Comparison of ENCODE assay signal across 17 cellular contexts in the genomic region with DNA sequence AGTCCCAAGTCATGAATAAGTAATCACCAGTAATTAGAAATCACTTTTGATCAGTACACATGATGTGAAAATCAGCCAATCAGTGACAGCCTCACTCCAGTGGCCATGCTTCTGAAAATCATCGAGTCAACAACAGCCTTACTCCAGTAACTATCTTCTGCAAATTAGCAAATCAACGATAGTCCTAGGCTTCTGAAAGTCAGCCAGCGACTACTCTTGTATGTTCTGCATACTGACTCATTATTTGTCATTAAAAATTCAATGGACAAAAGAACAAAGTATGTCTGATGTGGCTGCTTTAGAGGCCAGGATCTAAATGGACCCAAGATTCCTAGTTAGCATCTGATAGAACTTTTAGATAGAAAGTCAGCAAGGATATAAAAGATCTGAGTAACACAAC.
"Had no signal": no experiment of that assay in that cellular context is flagged by ENCODE, and none has a peak within 500 bp of the region (broad histone marks: within the 10 kb centered on the region; RNA-seq: fewer than 3 reads in every experiment).

No MANE protein-coding gene starts in this region.

- DNase-seq: activated naive CD4-positive, alpha-beta T cell; activated naive CD8-positive, alpha-beta T cell treated with anti-CD3 and anti-CD28 coated beads, Interleukin-2, amount 10 ng/mL, durations not matched to agents 7 days and 5 days; activated T-cell treated with anti-CD3 and anti-CD28 coated beads for 4 hours; dorsolateral prefrontal cortex; hippocampal formation; kidney; mesendoderm; occipital lobe; right cardiac atrium; small intestine; stimulated activated CD4-positive, alpha-beta T cell treated with anti-CD3 and anti-CD28 coated beads, Interleukin-4, amount 100 ng/mL, for 24 hours; stimulated activated naive CD4-positive, alpha-beta T cell; tibial artery had no signal

- H3K4me1 Mint-ChIP-seq: activated naive CD8-positive, alpha-beta T cell treated with anti-CD3 and anti-CD28 coated beads, Interleukin-2, amount 10 ng/mL, durations not matched to agents 7 days and 5 days; nephron had no signal

- H3K27ac ChIP-seq: cardiac muscle cell, dorsolateral prefrontal cortex, tibial artery had no signal

- H3K27ac Mint-ChIP-seq: activated naive CD8-positive, alpha-beta T cell treated with anti-CD3 and anti-CD28 coated beads, Interleukin-2, amount 10 ng/mL, durations not matched to agents 7 days and 5 days; nephron; progenitor cell of endocrine pancreas had no signal

- H3K9me3 Mint-ChIP-seq: activated naive CD8-positive, alpha-beta T cell treated with anti-CD3 and anti-CD28 coated beads, Interleukin-2, amount 10 ng/mL, durations not matched to agents 7 days and 5 days had no signal

- H3K4me3 ChIP-seq: cardiac muscle cell, dorsolateral prefrontal cortex, tibial artery had no signal

- H3K27me3 ChIP-seq: cardiac muscle cell, dorsolateral prefrontal cortex, tibial artery had no signal

- H3K4me1 ChIP-seq: tibial artery had no signal

- H3K36me3 ChIP-seq: cardiac muscle cell had no signal

- ATAC-seq: esophagus mucosa, right cardiac atrium had no signal

- H3K27me3 Mint-ChIP-seq: activated naive CD8-positive, alpha-beta T cell treated with anti-CD3 and anti-CD28 coated beads, Interleukin-2, amount 10 ng/mL, durations not matched to agents 7 days and 5 days; progenitor cell of endocrine pancreas had no signal

- H3K4me3 Mint-ChIP-seq: activated naive CD8-positive, alpha-beta T cell treated with anti-CD3 and anti-CD28 coated beads, Interleukin-2, amount 10 ng/mL, durations not matched to agents 7 days and 5 days; nephron had no signal
